1 cellular context compared by ENCODE assay signal in genomic region chr13:75870397-75870801, GRCh38.
TF ChIP-seq lines count a peak whose summit lies in the region.

No MANE protein-coding gene starts in this region.

TF ChIP-seq in HCT116, 20 proteins besides CTCF, POLR2A, EP300 and RAD21 (continued from another document):
- no peak for TF ChIP-seq REST (IDR thresholded peaks at IDR 0.05; ENCODE audit: low read depth)
- no peak for TF ChIP-seq SIN3A (IDR thresholded peaks at IDR 0.05; ENCODE audit: low read depth)
- TF ChIP-seq EGR1 (IDR thresholded peaks at IDR 0.05; ENCODE audit: low read depth), result no peak
- TF ChIP-seq SP1 (IDR thresholded peaks at IDR 0.05; ENCODE audit: low read depth), result no peak
- TF ChIP-seq CEBPB (IDR thresholded peaks at IDR 0.05; ENCODE audit: low read depth), result no peak
- no peak for TF ChIP-seq EZH2phosphoT487 (IDR thresholded peaks at IDR 0.05; ENCODE audit: borderline replicate concordance)
- TF ChIP-seq SRF (IDR thresholded peaks at IDR 0.05; ENCODE audit: low read depth), result no peak
